14 cellular contexts compared by ENCODE assay signal in the genomic region with DNA sequence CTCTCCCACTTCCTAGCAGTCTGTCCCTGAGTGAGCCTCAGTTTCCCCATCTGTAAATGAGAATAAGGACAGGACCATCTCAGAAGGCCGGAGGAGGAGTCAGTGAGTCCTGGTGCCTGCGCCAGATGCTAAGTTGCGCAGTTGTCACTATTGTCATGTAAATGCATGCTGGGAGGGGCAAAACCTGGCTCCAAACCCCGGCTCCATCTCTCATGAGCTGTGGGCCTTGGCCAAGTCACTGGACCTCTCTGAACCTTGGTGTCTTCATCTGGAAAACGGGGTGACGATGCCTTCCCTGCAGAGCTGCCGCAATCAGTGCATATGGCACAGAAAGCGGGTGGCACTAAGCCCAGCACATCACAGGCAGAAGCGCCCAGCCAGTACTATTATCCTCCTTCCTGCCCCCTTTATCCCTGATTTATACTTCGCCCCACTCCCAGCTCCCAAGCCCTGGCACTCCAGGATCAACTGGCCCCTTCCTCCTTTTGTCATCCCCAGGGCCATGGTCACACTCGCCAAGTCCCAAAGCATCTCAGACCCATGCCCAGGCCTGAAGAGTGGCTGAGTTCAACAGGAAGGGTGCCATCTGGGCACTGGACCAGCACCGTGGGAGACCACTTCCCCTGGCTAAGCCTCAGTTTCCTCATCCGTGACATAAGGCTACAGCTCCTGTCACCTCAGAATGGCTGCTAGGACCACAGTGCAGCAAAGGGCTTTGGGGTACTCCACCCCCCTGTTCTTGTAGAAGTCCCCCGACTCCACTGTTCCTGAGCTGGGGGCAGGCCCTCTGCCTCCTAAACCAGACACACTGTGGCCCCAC. TPM values are rescaled to one million over a fixed set of nuclear protein-coding genes. Genes with fewer than 3 reads are reported as not detected.
A peak's percentile ranks its signal among the peaks of the same experiment; 100 is the strongest.
DNase-seq lines count a peak whose midpoint lies in the region; ATAC-seq and TF ChIP-seq lines count a peak whose summit lies in the region.
"Had no signal": no experiment of that assay in that cellular context is flagged by ENCODE, and none has a peak within 500 bp of the region (broad histone marks: within the 10 kb centered on the region; RNA-seq: fewer than 3 reads in every experiment).

No MANE protein-coding gene starts in this region.

- H3K9me2 ChIP-seq in PC-3 (replicated peaks; ENCODE audit: low read length): no peaks in the 10 kb centered on the region

- no peaks in the 10 kb centered on the region for H3K36me3 Mint-ChIP-seq in CD8-positive, alpha-beta memory T cell
- H3K36me3 Mint-ChIP-seq: stimulated activated naive B cell treated with anti-CD40 and anti-IgM and Interleukin-4, amounts not matched to agents 10 μg/mL and 1 μg/mL and 100 μg/mL, for 72 hours had no signal

- H2AFZ ChIP-seq in PC-3 (ENCODE audit: low read length): peak overlapping the region; percentile 59; the same call in 1 of the 2 replicates
- H2AFZ ChIP-seq in osteoblast (ENCODE audit: low read length): no peak overlapping the region

- no peak overlapping the region for H3K9ac ChIP-seq in PC-3 (ENCODE audit: low read length)

- peaks cover 16% of the 10 kb centered on the region for H3K4me1 ChIP-seq in CD8-positive, alpha-beta memory T cell (ENCODE audit: insufficient read depth, low read length)
- H3K4me1 ChIP-seq in PC-3 (ENCODE audit: insufficient read depth, low read length): peaks cover 41% of the 10 kb centered on the region
- peaks cover 39 to 56% (median 52%) of the 10 kb centered on the region in 4 donors for H3K4me1 ChIP-seq in esophagus muscularis mucosa
- peaks cover 33% of the 10 kb centered on the region for H3K4me1 ChIP-seq in osteoblast (ENCODE audit: insufficient read depth, low read length)

- 81% methylated on average over 10 of the region's 14 CpGs for WGBS in esophagus muscularis mucosa

- intact Hi-C loops in PC-3 (cut with micrococcal nuclease) (no loop called here), esophagus muscularis mucosa (cut with DNase I) (no loop called here)

- no peak for TF ChIP-seq EP300 in esophagus muscularis mucosa (IDR thresholded peaks at IDR 0.05)

- no peaks in the 10 kb centered on the region for H3K36me3 ChIP-seq in CD8-positive, alpha-beta memory T cell (ENCODE audit: insufficient read depth, low read length)
- H3K36me3 ChIP-seq in PC-3 (ENCODE audit: low read depth, low read length): no peaks in the 10 kb centered on the region
- no peaks in the 10 kb centered on the region for H3K36me3 ChIP-seq in esophagus muscularis mucosa
- no peaks in the 10 kb centered on the region for H3K36me3 ChIP-seq in osteoblast (ENCODE audit: insufficient read depth, low read length)

- TF ChIP-seq POLR2A in esophagus muscularis mucosa (IDR thresholded peaks at IDR 0.05; ENCODE audit: low read depth): no peak

- H3K9me3 ChIP-seq in CD8-positive, alpha-beta memory T cell (ENCODE audit: low read length): no peaks in the 10 kb centered on the region
- H3K9me3 ChIP-seq in PC-3 (ENCODE audit: low read length) (no peaks in the 10 kb centered on the region), esophagus muscularis mucosa (no peaks in the 10 kb centered on the region), osteoblast (ENCODE audit: low read depth, low read length) (no peaks in the 10 kb centered on the region)

- BruUV-seq in PC-3 (replicated peaks; lab: Mats Ljungman, UMichigan): no TSS peak

- H3K27me3 ChIP-seq in CD8-positive, alpha-beta memory T cell (ENCODE audit: insufficient read depth, low read length, poor library complexity, severe bottlenecking): peaks cover 5% of the 10 kb centered on the region
- H3K27me3 ChIP-seq in PC-3 (ENCODE audit: low read length) (no peaks in the 10 kb centered on the region), esophagus muscularis mucosa (peaks cover 0 to 8% (median 0%) of the 10 kb centered on the region in 4 donors), osteoblast (ENCODE audit: insufficient read depth, low read length) (no peaks in the 10 kb centered on the region)

- no peak overlapping the region for H3K4me3 ChIP-seq in CD8-positive, alpha-beta memory T cell (ENCODE audit: low read length)
- peak overlapping the region; percentile 89 for H3K4me3 ChIP-seq in PC-3 (ENCODE audit: low read length)
- peak overlapping the region; percentile 59 to 70 (median 66) for H3K4me3 ChIP-seq in esophagus muscularis mucosa
- peak overlapping the region; percentile 79 for H3K4me3 ChIP-seq in osteoblast (ENCODE audit: insufficient read depth, low read length)

- POLR2A ChIA-PET in CD8-positive, alpha-beta memory T cell (lab: Charles Lee): no interaction called here
- POLR2A ChIA-PET in PC-3 (lab: Charles Lee; ENCODE audit: unreplicated experiment): interaction anchor here (0.5 kb wide), 1 partner anchor 42 kb away, joined by 7 read pairs; no protein-coding TSS in a partner anchor

- CTCF ChIA-PET in CD8-positive, alpha-beta memory T cell (lab: Charles Lee): interaction anchor here (1.2 kb wide), 1 partner anchor 59 kb away, joined by 4 read pairs; the partner anchor contains the start of genes NOL9 and TAS1R1
- CTCF ChIA-PET in PC-3 (lab: Charles Lee): no interaction called here

- H3K27ac ChIP-seq in CD8-positive, alpha-beta memory T cell (ENCODE audit: low read depth, low read length): no peak overlapping the region
- H3K27ac ChIP-seq in PC-3 (ENCODE audit: low read length) (no peak overlapping the region), esophagus muscularis mucosa (replicated peaks in 1 of 4) (peak overlapping the region in 3 of 4 donors; percentile 39 to 73 (median 71)), osteoblast (ENCODE audit: low read depth, low read length) (no peak overlapping the region)

- H3K9me3 Mint-ChIP-seq in CD8-positive, alpha-beta memory T cell: no peaks in the 10 kb centered on the region
- H3K9me3 Mint-ChIP-seq: stimulated activated naive B cell treated with anti-CD40 and anti-IgM and Interleukin-4, amounts not matched to agents 10 μg/mL and 1 μg/mL and 100 μg/mL, for 72 hours had no signal

- no peak for DNase-seq in CD8-positive, alpha-beta memory T cell
- DNase-seq in PC-3: no peak
- no peak for DNase-seq in esophagus muscularis mucosa (ENCODE audit: extremely low spot score)
- no peak for DNase-seq in osteoblast (ENCODE audit: insufficient read length, low spot score, missing footprints)
- DNase-seq in D341Med (ENCODE audit: low spot score): no peak
- DNase-seq in dedifferentiated amniotic fluid mesenchymal stem cell (ENCODE audit: extremely low spot score): no peak
- DNase-seq in GM10266 (ENCODE audit: extremely low spot score): no peak
- DNase-seq in DMS153 treated with DMSO at 0.1 percent for 48 hours (lab: John Stamatoyannopoulos, UW; ENCODE audit: unreplicated experiment): no peak
- DNase-seq: NCI-H526; stimulated activated CD4-positive, alpha-beta T cell treated with anti-CD3 and anti-CD28 coated beads, Interleukin-12 subunit alpha, Interleukin-12 subunit beta, amount 100 ng/mL, for 4 hours; stimulated activated naive B cell treated with anti-CD40 and anti-IgM and Interleukin-4, amounts not matched to agents 10 μg/mL and 1 μg/mL and 100 μg/mL, for 72 hours had no signal

- TF ChIP-seq CTCF in PC-3 (conservative IDR thresholded peaks at IDR 0.05; ENCODE audit: low read depth, low read length): no peak
- no peak for TF ChIP-seq CTCF in esophagus muscularis mucosa (IDR thresholded peaks at IDR 0.05)
- no peak for TF ChIP-seq CTCF in osteoblast (IDR thresholded peaks at IDR 0.05; ENCODE audit: extremely low read depth, low read depth, low read length)
- no peak for TF ChIP-seq CTCF in GM10266 (IDR thresholded peaks at IDR 0.05; ENCODE audit: control insufficient read depth, insufficient read depth, low read depth, missing control alignments)

- peaks cover 22 to 43% (median 25%) of the 10 kb centered on the region in 3 donors for H3K4me1 Mint-ChIP-seq in CD8-positive, alpha-beta memory T cell

- H3K4me2 ChIP-seq in PC-3 (ENCODE audit: low read length) (peak overlapping the region; percentile 99), osteoblast (ENCODE audit: insufficient read depth, low read length) (peak overlapping the region; percentile 86)

- peak overlapping the region; percentile 38 to 83 (median 50) for H3K4me3 Mint-ChIP-seq in CD8-positive, alpha-beta memory T cell

- H4K20me1 ChIP-seq in PC-3 (ENCODE audit: low read length): no peaks in the 10 kb centered on the region
- H4K20me1 ChIP-seq in osteoblast (ENCODE audit: insufficient read depth, low read length): no peaks in the 10 kb centered on the region

- H3K27me3 Mint-ChIP-seq in CD8-positive, alpha-beta memory T cell: peaks cover 3 to 6% of the 10 kb centered on the region in 2 donors

- H3K79me2 ChIP-seq in PC-3 (ENCODE audit: low read length): peaks cover 3% of the 10 kb centered on the region; the same call in 1 of the 2 replicates
- no peaks in the 10 kb centered on the region for H3K79me2 ChIP-seq in osteoblast (ENCODE audit: insufficient read depth, low read length)

- ATAC-seq in PC-3: no peak

- peak overlapping the region in 4 of 8 donors; percentile 12 to 94 (median 56) for H3K27ac Mint-ChIP-seq in CD8-positive, alpha-beta memory T cell
- H3K27ac Mint-ChIP-seq: stimulated activated naive B cell treated with anti-CD40 and anti-IgM and Interleukin-4, amounts not matched to agents 10 μg/mL and 1 μg/mL and 100 μg/mL, for 72 hours had no signal

- H3F3A ChIP-seq in PC-3 (ENCODE audit: low read length, unreplicated experiment): peaks cover 6% of the 10 kb centered on the region

RNA-seq across cellular contexts. Expression of gene PLEKHG5, which starts 4.3 kb away (rescaled TPM):
- 1 to 10 TPM; 2.2 to 2.6 TPM for total RNA-seq in CD8-positive, alpha-beta memory T cell
- 1.0 TPM for polyA plus RNA-seq in CD8-positive, alpha-beta memory T cell
- total RNA-seq in PC-3 (2014; rRNA removed) (42.8 and 66.1 TPM in 2 replicates), esophagus muscularis mucosa (10 to 100 TPM in 2 of 4 donors, 1 to 10 TPM in 2; 5.8 to 18.1 (median 12.0) TPM), osteoblast (11.2 and 13.3 TPM in 2 replicates)

RNA-seq across cellular contexts. Expression of gene TNFRSF25, which starts 29.8 kb away (rescaled TPM):
- total RNA-seq in CD8-positive, alpha-beta memory T cell: 100 to 1,000 TPM in 1 of 2 experiments, 10 to 100 TPM in 1; 90.8 to 100 TPM
- 30.0 TPM for polyA plus RNA-seq in CD8-positive, alpha-beta memory T cell
- total RNA-seq in PC-3 (2014; rRNA removed) (42.5 and 60.1 TPM in 2 replicates), esophagus muscularis mucosa (1 to 10 TPM; 2.5 to 9.1 (median 9.1) TPM), osteoblast (3.3 and 5.0 TPM in 2 replicates)

RNA-seq across cellular contexts. Expression of gene NOL9, which starts 58.6 kb away (rescaled TPM):
- total RNA-seq in CD8-positive, alpha-beta memory T cell: 10 to 100 TPM; 55.8 to 57.8 TPM
- polyA plus RNA-seq in CD8-positive, alpha-beta memory T cell: 18.2 TPM
- 79.1 and 102 TPM in 2 replicates for total RNA-seq in PC-3 (2014; rRNA removed)
- total RNA-seq in esophagus muscularis mucosa: 10 to 100 TPM; 16.6 to 25.0 (median 21.1) TPM
- total RNA-seq in osteoblast: 31.1 and 32.1 TPM in 2 replicates

RNA-seq across cellular contexts. Expression of gene TAS1R1, which starts 59.4 kb away (rescaled TPM):
- total RNA-seq in CD8-positive, alpha-beta memory T cell: not detected
- polyA plus RNA-seq in CD8-positive, alpha-beta memory T cell: not detected
- total RNA-seq in PC-3 (2014; rRNA removed) (not detected in 2 replicates), esophagus muscularis mucosa (not detected), osteoblast (under 0.01 and 0.29 TPM in 2 replicates)
- total RNA-seq: aorta, lung microvascular endothelial cell, SK-MEL-5 had no signal

Comparison
In these comparisons a context has a peak if more than half of its experiments do, and no peak if none do; other contexts are left out.
1. H3K27ac ChIP-seq: peak in esophagus muscularis mucosa (3 of 4); none in CD8-positive, alpha-beta memory T cell (single experiment), PC-3 (single experiment) and osteoblast (single experiment).